Comparison of ENCODE assay signal across 8 cellular contexts in genomic region chr10:79248341-79248931, GRCh38.
DNase-seq lines count a peak whose midpoint lies in the region; ATAC-seq and TF ChIP-seq lines count a peak whose summit lies in the region.

No MANE protein-coding gene starts in this region.

- ATAC-seq in activated CD8-positive, alpha-beta memory T cell treated with anti-CD3 and anti-CD28 coated beads, Interleukin-2, amount 10 ng/mL, durations not matched to agents 7 days and 5 days: no peak
- ATAC-seq in body of pancreas: no peak
- no peak for ATAC-seq in HG03280 (IDR thresholded peaks at IDR 0.05; ENCODE audit: unreplicated experiment)

- H3K27me3 ChIP-seq in body of pancreas: no peaks in the 10 kb centered on the region

- H3K36me3 ChIP-seq in body of pancreas (replicated peaks in 1 of 2; ENCODE audit: insufficient read depth in 1 of 2, low read depth in 2 of 2): no peaks in the 10 kb centered on the region

- H3K27me3 Mint-ChIP-seq in activated CD8-positive, alpha-beta memory T cell treated with anti-CD3 and anti-CD28 coated beads, Interleukin-2, amount 10 ng/mL, durations not matched to agents 7 days and 5 days: no peaks in the 10 kb centered on the region
- H3K27me3 Mint-ChIP-seq in mesothelial cell of epicardium (ENCODE audit: low read depth): no peaks in the 10 kb centered on the region
- no peaks in the 10 kb centered on the region for H3K27me3 Mint-ChIP-seq in type B pancreatic cell

- H3K4me3 ChIP-seq in body of pancreas: no peak overlapping the region

- peaks cover 86% of the 10 kb centered on the region for H3K4me1 Mint-ChIP-seq in activated CD8-positive, alpha-beta memory T cell treated with anti-CD3 and anti-CD28 coated beads, Interleukin-2, amount 10 ng/mL, durations not matched to agents 7 days and 5 days
- peaks cover 38% of the 10 kb centered on the region for H3K4me1 Mint-ChIP-seq in mesothelial cell of epicardium
- H3K4me1 Mint-ChIP-seq in type B pancreatic cell (ENCODE audit: unreplicated experiment): peaks cover 41% of the 10 kb centered on the region

- H3K27ac Mint-ChIP-seq in activated CD8-positive, alpha-beta memory T cell treated with anti-CD3 and anti-CD28 coated beads, Interleukin-2, amount 10 ng/mL, durations not matched to agents 7 days and 5 days: peak overlapping the region; percentile 99
- H3K27ac Mint-ChIP-seq in mesothelial cell of epicardium (peak overlapping the region; percentile 25), type B pancreatic cell (peak overlapping the region; percentile 69)

- H3K27ac ChIP-seq in body of pancreas: peak overlapping the region; percentile 25 to 87 (median 82)

- peak; percentile 56 for DNase-seq in activated CD8-positive, alpha-beta memory T cell treated with anti-CD3 and anti-CD28 coated beads, Interleukin-2, amount 10 ng/mL, durations not matched to agents 7 days and 5 days
- no peak for DNase-seq in activated CD8-positive, alpha-beta memory T cell treated with anti-CD3 and anti-CD28 coated beads, Interleukin-2, amount 50 U/mL, for 4 hours
- peak in 1 of 4 donors; percentile 80 for DNase-seq in body of pancreas
- DNase-seq in mesothelial cell of epicardium (ENCODE audit: low spot score in 2 of 2, unreplicated experiment in 2 of 2): no peak
- no peak for DNase-seq in type B pancreatic cell (ENCODE audit: extremely low spot score, unreplicated experiment)
- no peak for DNase-seq in HEK293T (ENCODE audit: extremely low spot score)
- no peak for DNase-seq in foreskin melanocyte

- TF ChIP-seq POLR2A in body of pancreas (IDR thresholded peaks at IDR 0.05): peak in 1 of 3 donors; percentile 33

- no peaks in the 10 kb centered on the region for H3K9me3 ChIP-seq in body of pancreas

- CTCF ChIA-PET in activated CD8-positive, alpha-beta memory T cell treated with anti-CD3 and anti-CD28 coated beads, Interleukin-2, amount 10 ng/mL, durations not matched to agents 7 days and 5 days (lab: Charles Lee): interaction anchor here (1.0 to 3.4 kb wide), 8 partner anchors 10 to 126 kb away, joined by 3 to 18 read pairs (median 7); no protein-coding TSS in a partner anchor
- CTCF ChIA-PET in HEK293T (lab: Yijun Ruan, JAX): no interaction called here

- 60 to 64% methylated on average over 9 to 11 of the region's 11 CpGs for WGBS in body of pancreas, 2 donors

- H3K36me3 Mint-ChIP-seq in activated CD8-positive, alpha-beta memory T cell treated with anti-CD3 and anti-CD28 coated beads, Interleukin-2, amount 10 ng/mL, durations not matched to agents 7 days and 5 days: peaks cover 16% of the 10 kb centered on the region
- peaks cover 3% of the 10 kb centered on the region for H3K36me3 Mint-ChIP-seq in mesothelial cell of epicardium
- peaks cover 12% of the 10 kb centered on the region for H3K36me3 Mint-ChIP-seq in type B pancreatic cell

- no peaks in the 10 kb centered on the region for H3K9me3 Mint-ChIP-seq in activated CD8-positive, alpha-beta memory T cell treated with anti-CD3 and anti-CD28 coated beads, Interleukin-2, amount 10 ng/mL, durations not matched to agents 7 days and 5 days (ENCODE audit: low read depth)
- H3K9me3 Mint-ChIP-seq in mesothelial cell of epicardium: no peaks in the 10 kb centered on the region
- H3K9me3 Mint-ChIP-seq in type B pancreatic cell: no peaks in the 10 kb centered on the region

- peak overlapping the region; percentile 47 for H3K4me3 Mint-ChIP-seq in activated CD8-positive, alpha-beta memory T cell treated with anti-CD3 and anti-CD28 coated beads, Interleukin-2, amount 10 ng/mL, durations not matched to agents 7 days and 5 days
- H3K4me3 Mint-ChIP-seq in mesothelial cell of epicardium (no peak overlapping the region), type B pancreatic cell (peak overlapping the region; percentile 0)

- POLR2A ChIA-PET in HEK293T (lab: Yijun Ruan, JAX): interaction anchor here (1.3 kb wide), 1 partner anchor 9 kb away, joined by 3 read pairs; no protein-coding TSS in a partner anchor

- intact Hi-C loops in body of pancreas (cut with DNase I): no loop called here

- peaks cover 58% of the 10 kb centered on the region for H3K4me1 ChIP-seq in body of pancreas

- no peak for TF ChIP-seq CTCF in body of pancreas (IDR thresholded peaks at IDR 0.05)
- TF ChIP-seq CTCF in mesothelial cell of epicardium (IDR thresholded peaks at IDR 0.05; ENCODE audit: unreplicated experiment): no peak
- TF ChIP-seq CTCF in type B pancreatic cell (conservative IDR thresholded peaks at IDR 0.05): no peak

TF ChIP-seq in HEK293T, 16 proteins besides CTCF, POLR2A, EP300 and RAD21:
- no peak for TF ChIP-seq FOXM1 (IDR thresholded peaks at IDR 0.05; ENCODE audit: borderline replicate concordance)
- TF ChIP-seq SP1 (IDR thresholded peaks at IDR 0.05): no peak

Comparison
In these comparisons a context has a peak if more than half of its experiments do, and no peak if none do; other contexts are left out.
1. H3K27ac Mint-ChIP-seq: peak in every context shown above with its lines; median percentile 99 in activated CD8-positive, alpha-beta memory T cell treated with anti-CD3 and anti-CD28 coated beads, Interleukin-2, amount 10 ng/mL, durations not matched to agents 7 days and 5 days; 69 in type B pancreatic cell; 25 in mesothelial cell of epicardium.